In genomic region chr6:104684911-104685415, GRCh38 we compare ENCODE assay signal across 26 cellular contexts.
"Had no signal": no experiment of that assay in that cellular context is flagged by ENCODE, and none has a peak within 500 bp of the region (broad histone marks: within the 10 kb centered on the region; RNA-seq: fewer than 3 reads in every experiment).

No MANE protein-coding gene starts in this region.

- H3K36me3 ChIP-seq: left ventricle myocardium inferior, pancreas, prostate gland, stomach, thyroid gland, transverse colon, upper lobe of right lung had no signal

- H3K4me1 ChIP-seq: left ventricle myocardium inferior, pancreas, prostate gland, stomach, testis, transverse colon, upper lobe of right lung had no signal

- H3K4me3 ChIP-seq: left ventricle myocardium inferior, lung, mucosa of descending colon, pancreas, prostate gland, skin epidermis, stomach, testis, thyroid gland, transverse colon, upper lobe of right lung had no signal

- DNase-seq: islet precursor cell; left ventricle myocardium inferior; midbrain; mucosa of descending colon; naive thymus-derived CD4-positive, alpha-beta T cell; nucleus accumbens; pancreas; posterior cingulate gyrus; retina; right cardiac atrium; stimulated activated CD4-positive, alpha-beta T cell treated with anti-CD3 and anti-CD28 coated beads, Interleukin-12 subunit alpha, Interleukin-12 subunit beta, amount 100 ng/mL, for 4 hours; stimulated activated CD4-positive, alpha-beta T cell treated with anti-CD3 and anti-CD28 coated beads, Interleukin-15, amount 100 ng/mL, for 24 hours; stimulated activated CD4-positive, alpha-beta T cell treated with anti-CD3 and anti-CD28 coated beads, Interleukin-2, amount 100 ng/mL, for 24 hours; stimulated activated CD4-positive, alpha-beta T cell treated with anti-CD3 and anti-CD28 coated beads, Interleukin-4, amount 100 ng/mL, for 1 hour; stimulated activated naive B cell treated with anti-CD40 and anti-IgM and Interleukin-4, amounts not matched to agents 10 μg/mL and 1 μg/mL and 100 μg/mL, for 72 hours; stimulated activated naive CD8-positive, alpha-beta T cell treated with anti-CD3 and anti-CD28 coated beads, Interleukin-15, Interleukin-2, amounts not matched to agents 100 U/mL and 50 U/mL, for 24 hours; stomach; testis; thyroid gland; transverse colon; upper lobe of right lung had no signal

- H3K27ac ChIP-seq: left ventricle myocardium inferior, pancreas, prostate gland, skin epidermis, stomach, testis, thyroid gland, transverse colon, upper lobe of right lung had no signal

- H3K27me3 ChIP-seq: pancreas, stomach, testis, thyroid gland, transverse colon, upper lobe of right lung had no signal

- FAIRE-seq: pancreas, urothelium cell line had no signal

- H3K9me3 ChIP-seq: mucosa of descending colon, pancreas, prostate gland, testis, thyroid gland, transverse colon, upper lobe of right lung had no signal

- ATAC-seq: mucosa of descending colon; naive thymus-derived CD4-positive, alpha-beta T cell; pancreas; right cardiac atrium; sciatic nerve; stimulated activated naive B cell treated with anti-CD40 and anti-IgM and Interleukin-4, amounts not matched to agents 10 μg/mL and 1 μg/mL and 100 μg/mL, for 72 hours; stimulated activated naive CD8-positive, alpha-beta T cell treated with anti-CD3 and anti-CD28 coated beads, Interleukin-15, Interleukin-2, amounts not matched to agents 100 U/mL and 50 U/mL, for 24 hours; upper lobe of right lung had no signal
